ENCODE assay signal across 25 cellular contexts in genomic region chr10:55232553-55232952, GRCh38.
DNase-seq lines count a peak whose midpoint lies in the region; ATAC-seq, FAIRE-seq and TF ChIP-seq lines count a peak whose summit lies in the region.
"Had no signal": no experiment of that assay in that cellular context is flagged by ENCODE, and none has a peak within 500 bp of the region (broad histone marks: within the 10 kb centered on the region; RNA-seq: fewer than 3 reads in every experiment).

No MANE protein-coding gene starts in this region.

- in situ Hi-C loops in ACHN (cut with HindIII; ENCODE audit: low pct_ligation_motif_present, low pct_unique_long_range_greater_than_20kb, low sequenced_read_pairs) (no loop called here), GM23248 (cut with MboI) (no loop called here)

- dilution Hi-C loops in endothelial cell of umbilical vein (cut with MboI; ENCODE audit: extremely low pct_ligation_motif_present, low sequenced_read_pairs): no loop called here

- H3K9me2 ChIP-seq in GM23248 (ENCODE audit: insufficient read depth): no peaks in the 10 kb centered on the region

- H3K27ac ChIP-seq in GM23248: no peak overlapping the region
- H3K27ac ChIP-seq in endothelial cell of umbilical vein (ENCODE audit: insufficient read depth, low read depth, low read length): no peak overlapping the region
- H3K27ac ChIP-seq: parathyroid adenoma, Peyer's patch, right atrium auricular region had no signal

- no peak overlapping the region for H3K4me3 ChIP-seq in GM23248
- no peak overlapping the region for H3K4me3 ChIP-seq in endothelial cell of umbilical vein (replicated peaks in 1 of 3; ENCODE audit: insufficient read depth in 1 of 3, low read depth in 1 of 3, low read length in 3 of 3)
- H3K4me3 ChIP-seq: lung, right atrium auricular region had no signal

- no peak for TF ChIP-seq POLR2A in endothelial cell of umbilical vein (IDR thresholded peaks at IDR 0.05; ENCODE audit: low read depth, low read length)
- no peak for TF ChIP-seq POLR2A in GM18505 (IDR thresholded peaks at IDR 0.05; ENCODE audit: borderline replicate concordance, extremely low read depth, insufficient read depth, insufficient read length)

- no TSS peak for BruUV-seq in endothelial cell of umbilical vein (replicated peaks; lab: Mats Ljungman, UMichigan)

- peak overlapping the region; percentile 44 for H2AFZ ChIP-seq in GM23248
- H2AFZ ChIP-seq in endothelial cell of umbilical vein (ENCODE audit: low read depth, low read length): peak overlapping the region; percentile 20
- H2AFZ ChIP-seq: parathyroid adenoma had no signal

- H3F3A ChIP-seq in GM23248 (ENCODE audit: insufficient read depth): no peaks in the 10 kb centered on the region

- no peaks in the 10 kb centered on the region for H3K79me2 ChIP-seq in GM23248 (ENCODE audit: insufficient read depth)
- H3K79me2 ChIP-seq in endothelial cell of umbilical vein (ENCODE audit: control insufficient read depth, insufficient read depth, low read length): no peaks in the 10 kb centered on the region
- H3K79me2 ChIP-seq: parathyroid adenoma had no signal

- DNase-seq in ACHN: peak; percentile 27
- DNase-seq in GM23248: no peak
- DNase-seq in MV-4-11 (lab: John Stamatoyannopoulos, UW): peak; percentile 12
- no peak for DNase-seq in endothelial cell of umbilical vein (ENCODE audit: low read depth, low spot score)
- DNase-seq in SK-N-DZ (ENCODE audit: low spot score): no peak
- DNase-seq: activated CD4-positive, alpha-beta memory T cell treated with anti-CD3 and anti-CD28 coated beads, Interleukin-2, amount 10 ng/mL, durations not matched to agents 7 days and 5 days; activated CD8-positive, alpha-beta memory T cell treated with anti-CD3 and anti-CD28 coated beads, Interleukin-2, amount 50 U/mL, for 48 hours; activated naive CD4-positive, alpha-beta T cell treated with anti-CD3 and anti-CD28 coated beads, Interleukin-2, amount 10 ng/mL, durations not matched to agents 7 days and 5 days; AML-193; amniotic stem cell; CD4-positive, alpha-beta memory T cell; DMS153; head of caudate nucleus; NCI-H1436; NK-92 treated with Interleukin-12 subunit alpha and Interleukin-12 subunit beta, amount 100 ng/mL, for 24 hours; Peyer's patch; SHP77 treated with DMSO at 0.1 percent for 48 hours; trophoblast cell had no signal

- WGBS in GM23248 (ENCODE audit: low coverage in 1 of 2, low lambda C conversion rate in 2 of 2, missing lambda C conversion rate in 2 of 2), 2 experiments: 33 to 39% methylated on average over 1 of the region's 1 CpG

- H3K27me3 ChIP-seq in GM23248 (replicated peaks; ENCODE audit: insufficient read depth) (no peaks in the 10 kb centered on the region; the same call in 1 of the 2 replicates), endothelial cell of umbilical vein (ENCODE audit: control insufficient read depth in 2 of 2, insufficient read depth in 2 of 2, low read length in 2 of 2) (no peaks in the 10 kb centered on the region)
- H3K27me3 ChIP-seq: Peyer's patch, right atrium auricular region had no signal

- no peak for TF ChIP-seq CTCF in endothelial cell of umbilical vein (IDR thresholded peaks at IDR 0.05; ENCODE audit: extremely low read depth in 1 of 2, insufficient read depth in 1 of 2, low read depth in 1 of 2, low read length in 2 of 2)

- H3K4me2 ChIP-seq in GM23248 (ENCODE audit: unreplicated experiment) (peak overlapping the region; percentile 37), endothelial cell of umbilical vein (ENCODE audit: insufficient read depth, low read length) (no peak overlapping the region)

- H3K4me1 ChIP-seq in GM23248 (ENCODE audit: insufficient read depth) (no peaks in the 10 kb centered on the region), endothelial cell of umbilical vein (ENCODE audit: control insufficient read depth, extremely low read depth, insufficient read depth, low read length) (no peaks in the 10 kb centered on the region)
- H3K4me1 ChIP-seq: parathyroid adenoma, Peyer's patch, right atrium auricular region had no signal

- no peaks in the 10 kb centered on the region for H3K9me3 ChIP-seq in GM23248 (ENCODE audit: low read depth)
- H3K9me3 ChIP-seq in endothelial cell of umbilical vein (replicated peaks; ENCODE audit: control insufficient read depth, insufficient read depth, low read length): no peaks in the 10 kb centered on the region
- H3K9me3 ChIP-seq: Peyer's patch, right atrium auricular region had no signal

- intact Hi-C loops in endothelial cell of umbilical vein (cut with micrococcal nuclease): no loop called here

- no peaks in the 10 kb centered on the region for H3K9me1 ChIP-seq in endothelial cell of umbilical vein (replicated peaks; ENCODE audit: control insufficient read depth, extremely low read depth, insufficient read depth, low read length)

- ATAC-seq in HG03439 (IDR thresholded peaks at IDR 0.05; ENCODE audit: unreplicated experiment) (no peak), HG03175 (IDR thresholded peaks at IDR 0.05; ENCODE audit: unreplicated experiment) (no peak), GM18505 (IDR thresholded peaks at IDR 0.05; ENCODE audit: unreplicated experiment) (no peak)

- CTCF ChIA-PET in endothelial cell of umbilical vein (lab: Charles Lee): interaction anchor here (1.1 kb wide), 1 partner anchor 9 kb away, joined by 3 read pairs; no protein-coding TSS in a partner anchor

- H3K36me3 ChIP-seq in GM23248 (ENCODE audit: low read depth): no peaks in the 10 kb centered on the region
- no peaks in the 10 kb centered on the region for H3K36me3 ChIP-seq in endothelial cell of umbilical vein (ENCODE audit: control insufficient read depth in 2 of 2, extremely low read depth in 1 of 2, insufficient read depth in 2 of 2, low read length in 2 of 2)
- H3K36me3 ChIP-seq: Peyer's patch, right atrium auricular region had no signal

- POLR2A ChIA-PET in endothelial cell of umbilical vein (lab: Charles Lee): no interaction called here

- H3K9ac ChIP-seq in GM23248 (no peak overlapping the region), endothelial cell of umbilical vein (replicated peaks; ENCODE audit: extremely low read depth, insufficient read depth, low read length) (no peak overlapping the region)
- H3K9ac ChIP-seq: parathyroid adenoma had no signal

- H4K20me1 ChIP-seq in GM23248 (ENCODE audit: insufficient read depth) (no peaks in the 10 kb centered on the region), endothelial cell of umbilical vein (replicated peaks; ENCODE audit: control insufficient read depth, extremely low read depth, insufficient read depth, low read length) (no peaks in the 10 kb centered on the region)

- no peak for FAIRE-seq in endothelial cell of umbilical vein (lab: Jason Lieb, UNC)
- FAIRE-seq: keratinocyte had no signal

TF ChIP-seq in endothelial cell of umbilical vein, 7 proteins besides CTCF, POLR2A, EP300 and RAD21:
- TF ChIP-seq FOS (IDR thresholded peaks at IDR 0.05; ENCODE audit: borderline replicate concordance, insufficient read depth, low read length) (no peak), MYC (IDR thresholded peaks at IDR 0.05; ENCODE audit: low read depth, low read length) (no peak), POLR2AphosphoS5 (IDR thresholded peaks at IDR 0.05; ENCODE audit: insufficient read depth, low read depth, low read length) (no peak), MAX (IDR thresholded peaks at IDR 0.05; ENCODE audit: insufficient read depth, insufficient read length) (no peak), GATA2 (IDR thresholded peaks at IDR 0.05; ENCODE audit: insufficient read depth, insufficient read length, low read depth, low read length) (no peak), EZH2 (IDR thresholded peaks at IDR 0.05; ENCODE audit: borderline replicate concordance, low read depth, low read length, severe bottlenecking) (no peak), JUN (IDR thresholded peaks at IDR 0.05; ENCODE audit: borderline replicate concordance, insufficient read depth, insufficient read length, low read depth) (no peak)
TF ChIP-seq in endothelial cell of umbilical vein: peak in this region for 0.

Comparison
In these comparisons a context has a peak if more than half of its experiments do, and no peak if none do; other contexts are left out.
1. DNase-seq: peak in ACHN (single experiment) and MV-4-11 (single experiment); none in GM23248 (single experiment), endothelial cell of umbilical vein (single experiment) and SK-N-DZ (single experiment).